Comparison of ENCODE assay signal across 19 cellular contexts in genomic region chr6:54892831-54893230, GRCh38. TPM values are rescaled to one million over a fixed set of nuclear protein-coding genes. Genes with fewer than 3 reads are reported as not detected.
DNase-seq lines count a peak whose midpoint lies in the region; ATAC-seq and TF ChIP-seq lines count a peak whose summit lies in the region.
"Had no signal": no experiment of that assay in that cellular context is flagged by ENCODE, and none has a peak within 500 bp of the region (broad histone marks: within the 10 kb centered on the region; RNA-seq: fewer than 3 reads in every experiment).

No MANE protein-coding gene starts in this region.

- no peak overlapping the region for H3K4me3 Mint-ChIP-seq in CD4-positive, alpha-beta memory T cell
- H3K4me3 Mint-ChIP-seq: activated CD8-positive, alpha-beta T cell treated with anti-CD3 and anti-CD28 coated beads, Interleukin-2, amount 10 ng/mL, durations not matched to agents 7 days and 5 days; dendritic cell treated with granulocyte-macrophage colony-stimulating factor and Interleukin-4, amounts not matched to agents 40 ng/mL and 50 ng/mL, for 4 days; IgD-negative memory B cell had no signal

- H3K27ac Mint-ChIP-seq in CD4-positive, alpha-beta memory T cell: no peak overlapping the region
- H3K27ac Mint-ChIP-seq: activated CD8-positive, alpha-beta T cell treated with anti-CD3 and anti-CD28 coated beads, Interleukin-2, amount 10 ng/mL, durations not matched to agents 7 days and 5 days; dendritic cell treated with granulocyte-macrophage colony-stimulating factor and Interleukin-4, amounts not matched to agents 40 ng/mL and 50 ng/mL, for 4 days; IgD-negative memory B cell had no signal

- intact Hi-C loops in CD4-positive, alpha-beta memory T cell (cut with micrococcal nuclease): no loop called here

- H3K27ac ChIP-seq in epithelial cell of prostate: peak overlapping the region; percentile 66
- H3K27ac ChIP-seq in CD4-positive, alpha-beta memory T cell (ENCODE audit: low read depth, low read length): no peak overlapping the region
- H3K27ac ChIP-seq: hepatocyte, prostate gland had no signal

- H3K9me3 ChIP-seq in CD4-positive, alpha-beta memory T cell (ENCODE audit: control insufficient read depth in 1 of 2, low read length in 2 of 2): no peaks in the 10 kb centered on the region
- H3K9me3 ChIP-seq in BE2C: no peaks in the 10 kb centered on the region
- H3K9me3 ChIP-seq: prostate gland had no signal

- ATAC-seq in omental fat pad (ENCODE audit: low FRiP score): peak; percentile 32
- ATAC-seq in GM18867 (IDR thresholded peaks at IDR 0.05; ENCODE audit: unreplicated experiment): no peak
- ATAC-seq: activated CD8-positive, alpha-beta T cell treated with anti-CD3 and anti-CD28 coated beads, Interleukin-2, amount 10 ng/mL, durations not matched to agents 7 days and 5 days had no signal

- TF ChIP-seq CTCF in omental fat pad (IDR thresholded peaks at IDR 0.05) (no peak), BE2C (IDR thresholded peaks at IDR 0.05; ENCODE audit: low read depth, low read length) (no peak)

- no peak overlapping the region for H3K4me3 ChIP-seq in CD4-positive, alpha-beta memory T cell (ENCODE audit: low read length in 2 of 2)
- H3K4me3 ChIP-seq in BE2C (ENCODE audit: low read depth, low read length): no peak overlapping the region
- H3K4me3 ChIP-seq: hepatocyte, prostate gland had no signal

- H3K4me1 Mint-ChIP-seq in CD4-positive, alpha-beta memory T cell: no peaks in the 10 kb centered on the region

- H3K27me3 Mint-ChIP-seq in CD4-positive, alpha-beta memory T cell: no peaks in the 10 kb centered on the region
- H3K27me3 Mint-ChIP-seq: dendritic cell treated with granulocyte-macrophage colony-stimulating factor and Interleukin-4, amounts not matched to agents 40 ng/mL and 50 ng/mL, for 4 days; IgD-negative memory B cell had no signal

- H3K4me1 ChIP-seq in CD4-positive, alpha-beta memory T cell (ENCODE audit: insufficient read depth, low read length): no peaks in the 10 kb centered on the region
- H3K4me1 ChIP-seq in BE2C: no peaks in the 10 kb centered on the region
- H3K4me1 ChIP-seq: prostate gland had no signal

- peak; percentile 28 for DNase-seq in GM03348 (ENCODE audit: low spot score)
- DNase-seq in NCI-H69 (lab: John Stamatoyannopoulos, UW): peak; percentile 38
- DNase-seq in epithelial cell of prostate (ENCODE audit: low read depth, low spot score): peak; percentile 99
- DNase-seq in omental fat pad (ENCODE audit: low spot score): no peak
- no peak for DNase-seq in hepatic stellate cell (ENCODE audit: low spot score)
- DNase-seq in CD4-positive, alpha-beta memory T cell: no peak
- no peak for DNase-seq in BE2C
- DNase-seq: activated CD8-positive, alpha-beta T cell treated with anti-CD3 and anti-CD28 coated beads, Interleukin-2, amount 10 ng/mL, durations not matched to agents 7 days and 5 days; activated naive CD4-positive, alpha-beta T cell treated with Interleukin-2 at 50 U/mL for 16 hours; H7; NCI-H187 treated with DMSO at 0.1 percent for 48 hours had no signal

- CTCF ChIA-PET in CD4-positive, alpha-beta memory T cell (lab: Charles Lee; ENCODE audit: partially characterized antibody): no interaction called here

- peaks cover 0 to 11% (median 6%) of the 10 kb centered on the region in 8 donors for H3K9me3 Mint-ChIP-seq in CD4-positive, alpha-beta memory T cell
- H3K9me3 Mint-ChIP-seq: dendritic cell treated with granulocyte-macrophage colony-stimulating factor and Interleukin-4, amounts not matched to agents 40 ng/mL and 50 ng/mL, for 4 days had no signal

- no peaks in the 10 kb centered on the region for H3K36me3 Mint-ChIP-seq in CD4-positive, alpha-beta memory T cell
- H3K36me3 Mint-ChIP-seq: IgD-negative memory B cell had no signal

- no peaks in the 10 kb centered on the region for H3K36me3 ChIP-seq in CD4-positive, alpha-beta memory T cell (ENCODE audit: insufficient read depth, low read length)
- no peaks in the 10 kb centered on the region for H3K36me3 ChIP-seq in BE2C
- H3K36me3 ChIP-seq: prostate gland had no signal

- POLR2A ChIA-PET in CD4-positive, alpha-beta memory T cell (lab: Charles Lee; ENCODE audit: partially characterized antibody): no interaction called here

- no peaks in the 10 kb centered on the region for H3K27me3 ChIP-seq in CD4-positive, alpha-beta memory T cell (ENCODE audit: insufficient read depth, low read length)
- no peaks in the 10 kb centered on the region for H3K27me3 ChIP-seq in BE2C
- H3K27me3 ChIP-seq: hepatocyte had no signal

RNA-seq across cellular contexts. Expression of gene FAM83B, which starts 46.3 kb away (rescaled TPM):
- under 1 TPM in 3 of 4 donors, not detected in 1; 0.19 to 0.72 (median 0.37) TPM for total RNA-seq in omental fat pad
- not detected for total RNA-seq in CD4-positive, alpha-beta memory T cell
- not detected for polyA plus RNA-seq in CD4-positive, alpha-beta memory T cell
- not detected for polyA plus RNA-seq in BE2C (2012; ENCODE audit: insufficient read depth, insufficient read length, low read depth)
- total RNA-seq: activated CD8-positive, alpha-beta T cell treated with anti-CD3 and anti-CD28 coated beads, Interleukin-2, amount 10 ng/mL, durations not matched to agents 7 days and 5 days; mesenteric fat pad; subcutaneous adipose tissue; T-helper 2 cell treated with Interferon-gamma antibody and Interleukin-4, amounts not matched to agents 100 ng/mL and 5 ng/mL, for 36 hours had no signal
- polyA plus RNA-seq: IgD-negative memory B cell had no signal

Comparison
In these comparisons a context has a peak if more than half of its experiments do, and no peak if none do; other contexts are left out.
1. DNase-seq: peak in GM03348 (single experiment), NCI-H69 (single experiment) and epithelial cell of prostate (single experiment); none in omental fat pad (single experiment), hepatic stellate cell (single experiment), CD4-positive, alpha-beta memory T cell (0 of 5) and BE2C (single experiment).